In the genomic region with DNA sequence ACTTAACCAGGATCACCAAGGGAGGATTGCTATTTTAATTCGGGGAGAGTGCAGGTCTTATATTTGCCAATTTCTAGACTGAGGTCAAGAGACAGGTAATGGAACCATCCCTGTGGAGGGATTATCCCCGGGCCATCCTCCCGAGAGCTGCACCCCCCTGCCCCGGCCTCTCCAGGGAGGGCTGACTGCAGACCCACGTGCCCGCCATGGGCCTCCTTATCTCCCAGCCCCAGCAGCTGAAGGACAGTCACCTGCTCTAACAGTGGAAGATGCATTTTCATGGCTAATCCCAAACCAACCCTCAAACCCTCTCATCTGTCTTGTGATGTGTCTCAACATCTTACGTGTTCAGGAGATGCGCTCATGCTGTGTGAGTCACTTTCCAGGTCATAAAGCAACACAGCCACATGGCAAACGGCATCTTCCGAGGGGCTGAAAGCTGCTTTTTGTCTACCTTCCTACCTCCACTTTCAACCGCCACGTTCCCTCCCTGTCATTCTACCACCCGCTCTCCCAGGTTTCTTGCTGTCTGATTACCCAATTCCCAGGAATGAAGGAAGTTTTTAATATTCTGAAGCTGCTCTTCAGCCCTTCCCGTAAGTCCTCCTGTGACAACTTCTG, we compare ENCODE assay signal across 13 cellular contexts. TPM values are rescaled to one million over a fixed set of nuclear protein-coding genes. Genes with fewer than 3 reads are reported as not detected.
DNase-seq lines count a peak whose midpoint lies in the region; ATAC-seq and TF ChIP-seq lines count a peak whose summit lies in the region.
"Had no signal": no experiment of that assay in that cellular context is flagged by ENCODE, and none has a peak within 500 bp of the region (broad histone marks: within the 10 kb centered on the region; RNA-seq: fewer than 3 reads in every experiment).

No MANE protein-coding gene starts in this region.

- no peak for TF ChIP-seq CTCF in fibroblast of lung (conservative IDR thresholded peaks at IDR 0.05 in 1 of 2, IDR thresholded peaks at IDR 0.05 in 1 of 2; ENCODE audit: low read depth in 1 of 2, low read length in 2 of 2)
- no peak for TF ChIP-seq CTCF in smooth muscle cell (IDR thresholded peaks at IDR 0.05; ENCODE audit: borderline replicate concordance, insufficient read depth, poor library complexity, severe bottlenecking)
- TF ChIP-seq CTCF in WTC11 (IDR thresholded peaks at IDR 0.05), result no peak

- peaks cover 81% of the 10 kb centered on the region for H3K4me1 Mint-ChIP-seq in activated T-cell treated with anti-CD3 and anti-CD28 coated beads, Interleukin-2, amount 50 U/mL, for 24 hours (ENCODE audit: low read depth)
- peaks cover 20% of the 10 kb centered on the region for H3K4me1 Mint-ChIP-seq in WTC11

- H4K20me1 ChIP-seq in fibroblast of lung (ENCODE audit: control insufficient read depth, extremely low read depth, insufficient read depth, low read length) (no peaks in the 10 kb centered on the region), smooth muscle cell (ENCODE audit: low read depth) (no peaks in the 10 kb centered on the region)

- 68% methylated on average over 14 of the region's 14 CpGs for WGBS in smooth muscle cell (ENCODE audit: low lambda C conversion rate)

- H3K9ac ChIP-seq in fibroblast of lung (ENCODE audit: insufficient read depth, low read length) (no peak overlapping the region), smooth muscle cell (ENCODE audit: low read depth) (peak overlapping the region; percentile 33)

- H3K27ac Mint-ChIP-seq in activated T-cell treated with anti-CD3 and anti-CD28 coated beads, Interleukin-2, amount 50 U/mL, for 24 hours, result peak overlapping the region; percentile 60
- H3K27ac Mint-ChIP-seq in WTC11, result no peak overlapping the region

- no peaks in the 10 kb centered on the region for H3K79me2 ChIP-seq in fibroblast of lung (ENCODE audit: control insufficient read depth, insufficient read depth, low read length)
- no peaks in the 10 kb centered on the region for H3K79me2 ChIP-seq in smooth muscle cell (ENCODE audit: low read depth)

- POLR2A ChIA-PET in WTC11 (lab: Charles Lee), result no interaction called here

- H3K36me3 ChIP-seq in fibroblast of lung (ENCODE audit: control insufficient read depth, insufficient read depth, low read length) (no peaks in the 10 kb centered on the region), smooth muscle cell (ENCODE audit: low read depth) (no peaks in the 10 kb centered on the region)
- H3K36me3 ChIP-seq: prostate gland had no signal

- peaks cover 46% of the 10 kb centered on the region for H3K36me3 Mint-ChIP-seq in activated T-cell treated with anti-CD3 and anti-CD28 coated beads, Interleukin-2, amount 50 U/mL, for 24 hours (ENCODE audit: low read depth)
- H3K36me3 Mint-ChIP-seq in WTC11, result no peaks in the 10 kb centered on the region

- no peaks in the 10 kb centered on the region for H3K27me3 Mint-ChIP-seq in activated T-cell treated with anti-CD3 and anti-CD28 coated beads, Interleukin-2, amount 50 U/mL, for 24 hours
- no peaks in the 10 kb centered on the region for H3K27me3 Mint-ChIP-seq in WTC11 (ENCODE audit: low read depth)

- H3K4me3 ChIP-seq in fibroblast of lung (replicated peaks in 1 of 4; ENCODE audit: control extremely low read depth in 1 of 4, insufficient read depth in 1 of 4, low read depth in 3 of 4, low read length in 4 of 4) (no peak overlapping the region), smooth muscle cell (no peak overlapping the region)
- H3K4me3 ChIP-seq: prostate gland had no signal

- no peak overlapping the region for H2AFZ ChIP-seq in fibroblast of lung (ENCODE audit: low read length)
- no peak overlapping the region for H2AFZ ChIP-seq in smooth muscle cell (ENCODE audit: low read depth)

- H3K27me3 ChIP-seq in fibroblast of lung (ENCODE audit: control insufficient read depth, insufficient read depth, low read length), result no peaks in the 10 kb centered on the region
- H3K27me3 ChIP-seq in smooth muscle cell (ENCODE audit: low read depth), result no peaks in the 10 kb centered on the region

- H3K9me3 ChIP-seq in fibroblast of lung (ENCODE audit: control insufficient read depth, insufficient read depth, low read depth, low read length), result no peaks in the 10 kb centered on the region
- H3K9me3 ChIP-seq in smooth muscle cell (replicated peaks; ENCODE audit: low read depth), result no peaks in the 10 kb centered on the region
- H3K9me3 ChIP-seq: prostate gland had no signal

- H3K4me1 ChIP-seq in fibroblast of lung (ENCODE audit: control insufficient read depth, extremely low read depth, insufficient read depth, low read length) (peaks cover 15% of the 10 kb centered on the region), smooth muscle cell (ENCODE audit: low read depth) (no peaks in the 10 kb centered on the region)

- no peaks in the 10 kb centered on the region for H3K9me3 Mint-ChIP-seq in activated T-cell treated with anti-CD3 and anti-CD28 coated beads, Interleukin-2, amount 50 U/mL, for 24 hours
- no peaks in the 10 kb centered on the region for H3K9me3 Mint-ChIP-seq in WTC11
- H3K9me3 Mint-ChIP-seq: activated T-cell treated with anti-CD3 and anti-CD28 coated beads, Interleukin-2, amount 50 U/mL, for 4 hours had no signal

- DNase-seq in activated T-cell treated with anti-CD3 and anti-CD28 coated beads, Interleukin-2, amount 50 U/mL, for 24 hours, result no peak
- no peak for DNase-seq in activated T-cell treated with anti-CD3 and anti-CD28 coated beads for 4 hours
- peak; percentile 58 to 79 for DNase-seq in fibroblast of lung (ENCODE audit: low read depth in 2 of 2)
- no peak for DNase-seq in smooth muscle cell (lab: John Stamatoyannopoulos, UW; ENCODE audit: unreplicated experiment)
- DNase-seq in SIG-M5 treated with dmso at 0.1 percent for 504 hours (lab: John Stamatoyannopoulos, UW; ENCODE audit: unreplicated experiment), result no peak
- no peak for DNase-seq in WTC11 (ENCODE audit: low spot score)
- DNase-seq: activated T-cell treated with anti-CD3 and anti-CD28 coated beads, Interleukin-2, amount 50 U/mL, for 4 hours; NCI-H1417; stimulated activated CD4-positive, alpha-beta T cell treated with anti-CD3 and anti-CD28 coated beads, Interleukin-4, amount 100 ng/mL, for 1 hour; T-helper 1 cell had no signal

- CTCF ChIA-PET in WTC11 (lab: Charles Lee), result no interaction called here

- H3K27ac ChIP-seq in fibroblast of lung (ENCODE audit: insufficient read depth, low read length), result no peak overlapping the region
- H3K27ac ChIP-seq in smooth muscle cell (ENCODE audit: low read depth), result peak overlapping the region; percentile 67

- H3K4me2 ChIP-seq in fibroblast of lung (ENCODE audit: extremely low read depth, insufficient read depth, low read length), result no peak overlapping the region
- H3K4me2 ChIP-seq in smooth muscle cell, result peak overlapping the region; percentile 15

- ATAC-seq in SK-N-SH treated with all-trans-retinoic acid at 6 μM for 48 hours (peak; percentile 31; the same call in 2 of the 3 replicates), GM18867 (IDR thresholded peaks at IDR 0.05; ENCODE audit: unreplicated experiment) (no peak), WTC11 (no peak)

- no peak overlapping the region for H3K4me3 Mint-ChIP-seq in activated T-cell treated with anti-CD3 and anti-CD28 coated beads, Interleukin-2, amount 50 U/mL, for 24 hours
- no peak overlapping the region for H3K4me3 Mint-ChIP-seq in WTC11
- H3K4me3 Mint-ChIP-seq: activated T-cell treated with anti-CD3 and anti-CD28 coated beads, Interleukin-2, amount 50 U/mL, for 4 hours had no signal

- H3F3A ChIP-seq in smooth muscle cell (ENCODE audit: low read depth), result no peaks in the 10 kb centered on the region

TF ChIP-seq in SK-N-SH treated with all-trans-retinoic acid at 6 μM for 48 hours, 23 proteins besides CTCF, POLR2A, EP300 and RAD21 (continues in another document):
- no peak for TF ChIP-seq ESRRG (CRISPR knock-in tag; IDR thresholded peaks at IDR 0.05)
- no peak for TF ChIP-seq ZFP30 (CRISPR knock-in tag; IDR thresholded peaks at IDR 0.05)
- TF ChIP-seq ZNF565 (CRISPR knock-in tag; conservative IDR thresholded peaks at IDR 0.05; ENCODE audit: low read depth), result no peak
- TF ChIP-seq, protein P1, sequence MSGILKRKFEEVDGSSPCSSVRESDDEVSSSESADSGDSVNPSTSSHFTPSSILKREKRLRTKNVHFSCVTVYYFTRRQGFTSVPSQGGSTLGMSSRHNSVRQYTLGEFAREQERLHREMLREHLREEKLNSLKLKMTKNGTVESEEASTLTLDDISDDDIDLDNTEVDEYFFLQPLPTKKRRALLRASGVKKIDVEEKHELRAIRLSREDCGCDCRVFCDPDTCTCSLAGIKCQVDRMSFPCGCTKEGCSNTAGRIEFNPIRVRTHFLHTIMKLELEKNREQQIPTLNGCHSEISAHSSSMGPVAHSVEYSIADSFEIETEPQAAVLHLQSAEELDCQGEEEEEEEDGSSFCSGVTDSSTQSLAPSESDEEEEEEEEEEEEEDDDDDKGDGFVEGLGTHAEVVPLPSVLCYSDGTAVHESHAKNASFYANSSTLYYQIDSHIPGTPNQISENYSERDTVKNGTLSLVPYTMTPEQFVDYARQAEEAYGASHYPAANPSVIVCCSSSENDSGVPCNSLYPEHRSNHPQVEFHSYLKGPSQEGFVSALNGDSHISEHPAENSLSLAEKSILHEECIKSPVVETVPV (CRISPR knock-in tag; IDR thresholded peaks at IDR 0.05), result no peak
- no peak for TF ChIP-seq PPARA (CRISPR knock-in tag; IDR thresholded peaks at IDR 0.05; ENCODE audit: borderline replicate concordance)

TF ChIP-seq in WTC11, 78 proteins besides CTCF, POLR2A, EP300 and RAD21 (continues in another document):
- no peak for TF ChIP-seq IRF2 (CRISPR knock-in tag; IDR thresholded peaks at IDR 0.05; ENCODE audit: borderline replicate concordance, low read depth)
- TF ChIP-seq, protein P2, sequence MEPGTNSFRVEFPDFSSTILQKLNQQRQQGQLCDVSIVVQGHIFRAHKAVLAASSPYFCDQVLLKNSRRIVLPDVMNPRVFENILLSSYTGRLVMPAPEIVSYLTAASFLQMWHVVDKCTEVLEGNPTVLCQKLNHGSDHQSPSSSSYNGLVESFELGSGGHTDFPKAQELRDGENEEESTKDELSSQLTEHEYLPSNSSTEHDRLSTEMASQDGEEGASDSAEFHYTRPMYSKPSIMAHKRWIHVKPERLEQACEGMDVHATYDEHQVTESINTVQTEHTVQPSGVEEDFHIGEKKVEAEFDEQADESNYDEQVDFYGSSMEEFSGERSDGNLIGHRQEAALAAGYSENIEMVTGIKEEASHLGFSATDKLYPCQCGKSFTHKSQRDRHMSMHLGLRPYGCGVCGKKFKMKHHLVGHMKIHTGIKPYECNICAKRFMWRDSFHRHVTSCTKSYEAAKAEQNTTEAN (CRISPR knock-in tag; IDR thresholded peaks at IDR 0.05), result no peak
- no peak for TF ChIP-seq FOXK1 (CRISPR knock-in tag; IDR thresholded peaks at IDR 0.05)

RNA-seq across cellular contexts. Expression of a gene that starts 54.6 kb away (rescaled TPM):
- total RNA-seq in fibroblast of lung (3.6 and 7.2 TPM in 2 replicates), smooth muscle cell (4.5 and 5.1 TPM in 2 replicates), WTC11 (2021) (19.6 to 20.2 TPM (median 19.6 TPM) in 3 replicates)
- polyA plus RNA-seq in fibroblast of lung (2.3 and 2.4 TPM in 2 replicates), smooth muscle cell (1.4 and 6.3 TPM in 2 replicates)
- polyA plus RNA-seq in fibroblast of lung (2012), result 1.9 and 2.0 TPM in 2 replicates
- 2.6 and 3.3 TPM in 2 replicates for polyA minus RNA-seq in fibroblast of lung (ENCODE audit: low replicate concordance)

Comparison
In these comparisons a context has a peak if more than half of its experiments do, and no peak if none do; other contexts are left out.
1. DNase-seq: peak in fibroblast of lung (2 of 2); none in activated T-cell treated with anti-CD3 and anti-CD28 coated beads, Interleukin-2, amount 50 U/mL, for 24 hours (single experiment), activated T-cell treated with anti-CD3 and anti-CD28 coated beads for 4 hours (single experiment), smooth muscle cell (single experiment), SIG-M5 treated with dmso at 0.1 percent for 504 hours (single experiment) and WTC11 (single experiment).